Comparison of ENCODE assay signal across 8 cellular contexts in genomic region chr9:116000748-116001329, GRCh38.
DNase-seq lines count a peak whose midpoint lies in the region; ATAC-seq and TF ChIP-seq lines count a peak whose summit lies in the region.

No MANE protein-coding gene starts in this region.

- intact Hi-C loops in activated CD4-positive, alpha-beta memory T cell treated with anti-CD3 and anti-CD28 coated beads for 36 hours (cut with micrococcal nuclease) = no loop called here
- intact Hi-C loops in mucosa of descending colon (cut with DNase I, micrococcal nuclease) (no loop called here), natural killer cell (cut with micrococcal nuclease) (no loop called here)

- no peaks in the 10 kb centered on the region for H3K9me3 Mint-ChIP-seq in activated CD4-positive, alpha-beta memory T cell treated with anti-CD3 and anti-CD28 coated beads for 36 hours
- H3K9me3 Mint-ChIP-seq in activated CD4-positive, alpha-beta memory T cell treated with anti-CD3 and anti-CD28 coated beads, Interleukin-2, amount 10 ng/mL, durations not matched to agents 7 days and 5 days = no peaks in the 10 kb centered on the region
- peaks cover 11% of the 10 kb centered on the region for H3K9me3 Mint-ChIP-seq in WTC11
- H3K9me3 Mint-ChIP-seq in natural killer cell = peaks cover 7 to 13% of the 10 kb centered on the region in 2 donors
- no peaks in the 10 kb centered on the region for H3K9me3 Mint-ChIP-seq in T-helper 2 cell treated with Interferon-gamma antibody and Interleukin-4, amounts not matched to agents 5 μg/mL and 100 μg/mL, for 36 hours

- CTCF ChIA-PET in activated CD4-positive, alpha-beta memory T cell treated with anti-CD3 and anti-CD28 coated beads for 36 hours (lab: Charles Lee) = no interaction called here
- CTCF ChIA-PET in activated CD4-positive, alpha-beta memory T cell treated with anti-CD3 and anti-CD28 coated beads, Interleukin-2, amount 10 ng/mL, durations not matched to agents 7 days and 5 days (lab: Charles Lee) = no interaction called here
- CTCF ChIA-PET in WTC11 (lab: Charles Lee) = no interaction called here

- no peaks in the 10 kb centered on the region for H3K36me3 Mint-ChIP-seq in activated CD4-positive, alpha-beta memory T cell treated with anti-CD3 and anti-CD28 coated beads for 36 hours
- no peaks in the 10 kb centered on the region for H3K36me3 Mint-ChIP-seq in activated CD4-positive, alpha-beta memory T cell treated with anti-CD3 and anti-CD28 coated beads, Interleukin-2, amount 10 ng/mL, durations not matched to agents 7 days and 5 days (ENCODE audit: low read depth)
- no peaks in the 10 kb centered on the region for H3K36me3 Mint-ChIP-seq in WTC11
- H3K36me3 Mint-ChIP-seq in natural killer cell = no peaks in the 10 kb centered on the region
- no peaks in the 10 kb centered on the region for H3K36me3 Mint-ChIP-seq in T-helper 2 cell treated with Interferon-gamma antibody and Interleukin-4, amounts not matched to agents 5 μg/mL and 100 μg/mL, for 36 hours (ENCODE audit: low read depth)

- no peaks in the 10 kb centered on the region for H3K9me3 ChIP-seq in mucosa of descending colon

- TF ChIP-seq CTCF in WTC11 (IDR thresholded peaks at IDR 0.05) = peak; percentile 62; the same call in 1 of the 2 replicates
- TF ChIP-seq CTCF in mucosa of descending colon (IDR thresholded peaks at IDR 0.05) = peak; percentile 15
- no peak for TF ChIP-seq CTCF in natural killer cell (IDR thresholded peaks at IDR 0.05)

- ATAC-seq in HG03139 (IDR thresholded peaks at IDR 0.05; ENCODE audit: unreplicated experiment) (peak; percentile 70), WTC11 (peak; percentile 96), mucosa of descending colon (peak; percentile 61), natural killer cell (no peak)

- no peak overlapping the region for H3K4me3 ChIP-seq in mucosa of descending colon

- POLR2A ChIA-PET in activated CD4-positive, alpha-beta memory T cell treated with anti-CD3 and anti-CD28 coated beads for 36 hours (lab: Charles Lee) = no interaction called here
- POLR2A ChIA-PET in activated CD4-positive, alpha-beta memory T cell treated with anti-CD3 and anti-CD28 coated beads, Interleukin-2, amount 10 ng/mL, durations not matched to agents 7 days and 5 days (lab: Charles Lee) = no interaction called here
- POLR2A ChIA-PET in WTC11 (lab: Charles Lee) = no interaction called here

- no peak overlapping the region for H3K27ac Mint-ChIP-seq in activated CD4-positive, alpha-beta memory T cell treated with anti-CD3 and anti-CD28 coated beads for 36 hours
- no peak overlapping the region for H3K27ac Mint-ChIP-seq in activated CD4-positive, alpha-beta memory T cell treated with anti-CD3 and anti-CD28 coated beads, Interleukin-2, amount 10 ng/mL, durations not matched to agents 7 days and 5 days
- H3K27ac Mint-ChIP-seq in WTC11 (no peak overlapping the region), natural killer cell (no peak overlapping the region)
- H3K27ac Mint-ChIP-seq in T-helper 2 cell treated with Interferon-gamma antibody and Interleukin-4, amounts not matched to agents 5 μg/mL and 100 μg/mL, for 36 hours = no peak overlapping the region

- no peaks in the 10 kb centered on the region for H3K36me3 ChIP-seq in mucosa of descending colon (ENCODE audit: low read depth)

- H3K4me1 Mint-ChIP-seq in activated CD4-positive, alpha-beta memory T cell treated with anti-CD3 and anti-CD28 coated beads for 36 hours (ENCODE audit: low read depth) = no peaks in the 10 kb centered on the region
- H3K4me1 Mint-ChIP-seq in activated CD4-positive, alpha-beta memory T cell treated with anti-CD3 and anti-CD28 coated beads, Interleukin-2, amount 10 ng/mL, durations not matched to agents 7 days and 5 days = no peaks in the 10 kb centered on the region
- no peaks in the 10 kb centered on the region for H3K4me1 Mint-ChIP-seq in WTC11
- H3K4me1 Mint-ChIP-seq in natural killer cell = no peaks in the 10 kb centered on the region
- no peaks in the 10 kb centered on the region for H3K4me1 Mint-ChIP-seq in T-helper 2 cell treated with Interferon-gamma antibody and Interleukin-4, amounts not matched to agents 5 μg/mL and 100 μg/mL, for 36 hours (ENCODE audit: low read depth)

- H3K4me1 ChIP-seq in mucosa of descending colon (ENCODE audit: low read depth) = no peaks in the 10 kb centered on the region

- H3K4me3 Mint-ChIP-seq in activated CD4-positive, alpha-beta memory T cell treated with anti-CD3 and anti-CD28 coated beads for 36 hours = no peak overlapping the region
- no peak overlapping the region for H3K4me3 Mint-ChIP-seq in activated CD4-positive, alpha-beta memory T cell treated with anti-CD3 and anti-CD28 coated beads, Interleukin-2, amount 10 ng/mL, durations not matched to agents 7 days and 5 days
- H3K4me3 Mint-ChIP-seq in WTC11 (no peak overlapping the region), natural killer cell (no peak overlapping the region)
- no peak overlapping the region for H3K4me3 Mint-ChIP-seq in T-helper 2 cell treated with Interferon-gamma antibody and Interleukin-4, amounts not matched to agents 5 μg/mL and 100 μg/mL, for 36 hours

- DNase-seq in activated CD4-positive, alpha-beta memory T cell treated with anti-CD3 and anti-CD28 coated beads for 36 hours = peak; percentile 8
- DNase-seq in activated CD4-positive, alpha-beta memory T cell treated with anti-CD3 and anti-CD28 coated beads, Interleukin-2, amount 10 ng/mL, durations not matched to agents 7 days and 5 days = no peak
- peak; percentile 47 for DNase-seq in WTC11 (ENCODE audit: low spot score)
- peak in 1 of 3 donors; percentile 7 for DNase-seq in mucosa of descending colon
- no peak for DNase-seq in NCI-H2227 (lab: John Stamatoyannopoulos, UW; ENCODE audit: unreplicated experiment)
- no peak for DNase-seq in natural killer cell
- DNase-seq in T-helper 2 cell treated with Interferon-gamma antibody and Interleukin-4, amounts not matched to agents 5 μg/mL and 100 μg/mL, for 36 hours (ENCODE audit: low spot score) = no peak

- H3K27me3 Mint-ChIP-seq in activated CD4-positive, alpha-beta memory T cell treated with anti-CD3 and anti-CD28 coated beads for 36 hours = no peaks in the 10 kb centered on the region
- no peaks in the 10 kb centered on the region for H3K27me3 Mint-ChIP-seq in activated CD4-positive, alpha-beta memory T cell treated with anti-CD3 and anti-CD28 coated beads, Interleukin-2, amount 10 ng/mL, durations not matched to agents 7 days and 5 days
- no peaks in the 10 kb centered on the region for H3K27me3 Mint-ChIP-seq in WTC11 (ENCODE audit: low read depth)
- no peaks in the 10 kb centered on the region for H3K27me3 Mint-ChIP-seq in natural killer cell (ENCODE audit: low read depth in 2 of 2)
- H3K27me3 Mint-ChIP-seq in T-helper 2 cell treated with Interferon-gamma antibody and Interleukin-4, amounts not matched to agents 5 μg/mL and 100 μg/mL, for 36 hours (ENCODE audit: low read depth) = no peaks in the 10 kb centered on the region

TF ChIP-seq in WTC11, 78 proteins besides CTCF, POLR2A, EP300 and RAD21 (continues in another document):
- no peak for TF ChIP-seq GABPB1 (CRISPR knock-in tag; IDR thresholded peaks at IDR 0.05)
- TF ChIP-seq ZNF317 (CRISPR knock-in tag; IDR thresholded peaks at IDR 0.05; ENCODE audit: borderline replicate concordance, low read depth) = no peak
- TF ChIP-seq NFATC4 (CRISPR knock-in tag; IDR thresholded peaks at IDR 0.05) = no peak
- TF ChIP-seq TEAD4 (CRISPR knock-in tag; IDR thresholded peaks at IDR 0.05) = no peak
- no peak for TF ChIP-seq STAT6 (CRISPR knock-in tag; conservative IDR thresholded peaks at IDR 0.05; ENCODE audit: low read depth)
- no peak for TF ChIP-seq ETV6 (CRISPR knock-in tag; IDR thresholded peaks at IDR 0.05)
- no peak for TF ChIP-seq EMX1 (CRISPR knock-in tag; IDR thresholded peaks at IDR 0.05)
- no peak for TF ChIP-seq ESRRA (CRISPR knock-in tag; IDR thresholded peaks at IDR 0.05; ENCODE audit: borderline replicate concordance)
- TF ChIP-seq E2F1 (CRISPR knock-in tag; IDR thresholded peaks at IDR 0.05) = no peak
- no peak for TF ChIP-seq IRF2 (CRISPR knock-in tag; IDR thresholded peaks at IDR 0.05; ENCODE audit: borderline replicate concordance, low read depth)
- TF ChIP-seq E2F4 (CRISPR knock-in tag; IDR thresholded peaks at IDR 0.05; ENCODE audit: borderline replicate concordance, low read depth) = no peak

Comparison
In these comparisons a context has a peak if more than half of its experiments do, and no peak if none do; other contexts are left out.
1. DNase-seq: peak in activated CD4-positive, alpha-beta memory T cell treated with anti-CD3 and anti-CD28 coated beads for 36 hours (single experiment) and WTC11 (single experiment); none in activated CD4-positive, alpha-beta memory T cell treated with anti-CD3 and anti-CD28 coated beads, Interleukin-2, amount 10 ng/mL, durations not matched to agents 7 days and 5 days (single experiment), NCI-H2227 (single experiment), natural killer cell (single experiment) and T-helper 2 cell treated with Interferon-gamma antibody and Interleukin-4, amounts not matched to agents 5 μg/mL and 100 μg/mL, for 36 hours (single experiment).
2. ATAC-seq: peak in HG03139 (single experiment), WTC11 (single experiment) and mucosa of descending colon (single experiment); none in natural killer cell (0 of 3).